In the genomic region with DNA sequence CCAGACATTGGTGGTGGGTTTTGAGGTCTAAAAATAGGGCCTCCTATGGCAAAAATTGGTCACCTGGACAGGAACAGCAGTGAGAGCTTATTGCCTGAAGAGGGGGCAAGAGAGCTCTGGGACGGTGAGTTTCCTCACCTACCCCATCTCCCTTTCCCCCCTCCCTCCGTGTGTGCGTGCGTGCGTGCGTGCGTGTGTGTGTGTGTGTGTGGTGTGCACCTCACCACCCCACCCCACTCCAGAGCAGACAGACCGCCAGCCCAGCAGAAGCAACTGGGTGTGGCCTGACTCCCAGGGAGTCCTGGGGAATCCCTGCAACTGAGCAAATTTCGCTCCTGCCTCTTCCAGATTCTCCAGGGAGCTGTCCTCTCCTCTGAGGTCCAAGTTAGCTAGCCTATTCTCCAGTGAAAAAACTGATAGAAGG, we compare ENCODE assay signal across 8 cellular contexts.
DNase-seq lines count a peak whose midpoint lies in the region; ATAC-seq and TF ChIP-seq lines count a peak whose summit lies in the region.

No MANE protein-coding gene starts in this region.

- ATAC-seq in GM21367 (IDR thresholded peaks at IDR 0.05; ENCODE audit: unreplicated experiment): peak; percentile 18
- no peak for ATAC-seq in GM18519 (IDR thresholded peaks at IDR 0.05; ENCODE audit: low FRiP score, unreplicated experiment)

- peak overlapping the region in 9 of 11 experiments; percentile 21 to 80 (median 57); a peak in 14 of 22 replicates for H3K9ac ChIP-seq in BLaER1 treated with 17β-estradiol and CSF1 and Interleukin-3, amounts not matched to agents 10 nM and 100 nM

- no peaks in the 10 kb centered on the region for H3K9me3 ChIP-seq in BLaER1 treated with 17β-estradiol and CSF1 and Interleukin-3, amounts not matched to agents 10 nM and 100 nM (replicated peaks in 1 of 11)

- H3K27ac ChIP-seq in BLaER1 treated with 17β-estradiol and CSF1 and Interleukin-3, amounts not matched to agents 10 nM and 100 nM: peak overlapping the region in 10 of 11 experiments; percentile 17 to 88 (median 82); a peak in 19 of 22 replicates

- H3K4me3 ChIP-seq in BLaER1 treated with 17β-estradiol and CSF1 and Interleukin-3, amounts not matched to agents 10 nM and 100 nM: peak overlapping the region in 4 of 10 experiments; percentile 4 to 37 (median 32); a peak in 2 of 20 replicates
- H3K4me3 ChIP-seq in astrocyte of the spinal cord (ENCODE audit: low read depth, low read length): no peak overlapping the region

- DNase-seq in NCI-H1092 treated with DMSO at 0.1 percent for 48 hours (lab: John Stamatoyannopoulos, UW): peak; percentile 25
- DNase-seq in T-helper 9 cell: peak; percentile 73
- DNase-seq in astrocyte of the spinal cord (ENCODE audit: low read depth, low spot score): peak; percentile 86
- peak; percentile 69 for DNase-seq in iPS-NIHi7 (ENCODE audit: extremely low spot score)
- DNase-seq in stimulated activated CD4-positive, alpha-beta T cell treated with anti-CD3 and anti-CD28 coated beads, Interleukin-15, amount 100 ng/mL, for 1 hour (ENCODE audit: low read depth in 1 of 2, low spot score in 1 of 2): peak; percentile 25 to 48

- H3K4me1 ChIP-seq in BLaER1 treated with 17β-estradiol and CSF1 and Interleukin-3, amounts not matched to agents 10 nM and 100 nM: peaks cover 48 to 58% (median 53%) of the 10 kb centered on the region in 10 experiments

- peak overlapping the region; percentile 62 to 86 (median 80); a peak in 21 of 22 replicates for H3K4me2 ChIP-seq in BLaER1 treated with 17β-estradiol and CSF1 and Interleukin-3, amounts not matched to agents 10 nM and 100 nM

- in situ Hi-C loops in astrocyte of the spinal cord (cut with HindIII; ENCODE audit: low sequenced_read_pairs): no loop called here

- H3K36me3 ChIP-seq in BLaER1 treated with 17β-estradiol and CSF1 and Interleukin-3, amounts not matched to agents 10 nM and 100 nM: no peaks in the 10 kb centered on the region

- H4K20me1 ChIP-seq in BLaER1 treated with 17β-estradiol and CSF1 and Interleukin-3, amounts not matched to agents 10 nM and 100 nM: peaks cover 0 to 27% (median 6%) of the 10 kb centered on the region in 11 experiments; a peak in 9 of 22 replicates

- peaks cover 51 to 94% (median 87%) of the 10 kb centered on the region in 11 experiments for H3K27me3 ChIP-seq in BLaER1 treated with 17β-estradiol and CSF1 and Interleukin-3, amounts not matched to agents 10 nM and 100 nM

- peak; percentile 70 for TF ChIP-seq CTCF in astrocyte of the spinal cord (IDR thresholded peaks at IDR 0.05; ENCODE audit: low read depth, low read length)

Comparison
In these comparisons a context has a peak if more than half of its experiments do, and no peak if none do; other contexts are left out.
1. DNase-seq: peak in every context shown above with its lines; median percentile 86 in astrocyte of the spinal cord; 73 in T-helper 9 cell; 69 in iPS-NIHi7; 36 in stimulated activated CD4-positive, alpha-beta T cell treated with anti-CD3 and anti-CD28 coated beads, Interleukin-15, amount 100 ng/mL, for 1 hour; 25 in NCI-H1092 treated with DMSO at 0.1 percent for 48 hours.